ENCODE assay signal across 9 cellular contexts in genomic region chr3:185215873-185216586, GRCh38. TPM values are rescaled to one million over a fixed set of nuclear protein-coding genes. Genes with fewer than 3 reads are reported as not detected.
DNase-seq lines count a peak whose midpoint lies in the region; ATAC-seq and TF ChIP-seq lines count a peak whose summit lies in the region.
"Had no signal": no experiment of that assay in that cellular context is flagged by ENCODE, and none has a peak within 500 bp of the region (broad histone marks: within the 10 kb centered on the region; RNA-seq: fewer than 3 reads in every experiment).

No MANE protein-coding gene starts in this region.

- H3K4me1 ChIP-seq in HUES64 (ENCODE audit: insufficient read depth, low read length): peaks cover 14% of the 10 kb centered on the region

- intact Hi-C loops in CD4-positive, alpha-beta T cell (cut with DNase I, micrococcal nuclease): no loop called here

- H3K4me1 Mint-ChIP-seq in CD4-positive, alpha-beta T cell (ENCODE audit: low read depth): no peaks in the 10 kb centered on the region
- H3K4me1 Mint-ChIP-seq: naive B cell had no signal

- peak; percentile 30 for TF ChIP-seq CTCF in CD4-positive, alpha-beta T cell (IDR thresholded peaks at IDR 0.05)

- no peaks in the 10 kb centered on the region for H3K36me3 Mint-ChIP-seq in CD4-positive, alpha-beta T cell (ENCODE audit: low read depth)
- H3K36me3 Mint-ChIP-seq: naive B cell had no signal

- no peak for ATAC-seq in CD4-positive, alpha-beta T cell (ENCODE audit: poor library complexity)
- ATAC-seq in HG03280 (IDR thresholded peaks at IDR 0.05; ENCODE audit: unreplicated experiment): no peak

- H3K27ac Mint-ChIP-seq in CD4-positive, alpha-beta T cell: no peak overlapping the region
- H3K27ac Mint-ChIP-seq: naive B cell had no signal

- H3K27me3 Mint-ChIP-seq in CD4-positive, alpha-beta T cell: no peaks in the 10 kb centered on the region
- H3K27me3 Mint-ChIP-seq: naive B cell had no signal

- CTCF ChIA-PET in CD4-positive, alpha-beta T cell (lab: Charles Lee): no interaction called here

- H3K27ac ChIP-seq in CD4-positive, alpha-beta T cell (ENCODE audit: low read depth, low read length): no peak overlapping the region
- H3K27ac ChIP-seq in HUES64 (ENCODE audit: low read depth, low read length) (peak overlapping the region; percentile 83; the same call in 1 of the 2 replicates), angular gyrus (ENCODE audit: low read depth, low read length) (peak overlapping the region; percentile 49)

- POLR2A ChIA-PET in CD4-positive, alpha-beta T cell (lab: Charles Lee): no interaction called here

- no peaks in the 10 kb centered on the region for H3K27me3 ChIP-seq in CD4-positive, alpha-beta T cell (ENCODE audit: control insufficient read depth, insufficient read depth, low read length)
- H3K27me3 ChIP-seq in HUES64 (ENCODE audit: insufficient read depth, low read length): no peaks in the 10 kb centered on the region

- DNase-seq in CD4-positive, alpha-beta T cell: no peak
- DNase-seq in left kidney (ENCODE audit: low read depth, low spot score) (peak; percentile 58), islet precursor cell (no peak), NCI-H128 (lab: John Stamatoyannopoulos, UW; ENCODE audit: unreplicated experiment) (no peak), activated T-cell treated with anti-CD3 and anti-CD28 coated beads for 4 hours (no peak)
- DNase-seq: naive B cell had no signal

- no peak overlapping the region for H3K4me3 Mint-ChIP-seq in CD4-positive, alpha-beta T cell
- H3K4me3 Mint-ChIP-seq: naive B cell had no signal

- no peak overlapping the region for H3K9ac ChIP-seq in HUES64 (ENCODE audit: low read depth, low read length)

- no peaks in the 10 kb centered on the region for H3K36me3 ChIP-seq in HUES64 (ENCODE audit: insufficient read depth, low read length)

- peak overlapping the region; percentile 20 for H3K4me3 ChIP-seq in HUES64 (ENCODE audit: low read length)

- 23% methylated on average over 5 of the region's 6 CpGs for WGBS in HUES64

- H3K9me3 ChIP-seq in CD4-positive, alpha-beta T cell (ENCODE audit: control insufficient read depth, low read length): no peaks in the 10 kb centered on the region
- no peaks in the 10 kb centered on the region for H3K9me3 ChIP-seq in HUES64 (ENCODE audit: insufficient read depth, low read depth, low read length)

- no peaks in the 10 kb centered on the region for H3K9me3 Mint-ChIP-seq in CD4-positive, alpha-beta T cell
- H3K9me3 Mint-ChIP-seq: naive B cell had no signal

RNA-seq across cellular contexts. Expression of gene EHHADH, which starts 37.8 kb away (rescaled TPM):
- under 1 TPM; 0.11 to 0.52 TPM for total RNA-seq in CD4-positive, alpha-beta T cell
- 2.1 TPM for polyA plus RNA-seq in HUES64 (2013, experiment 1 of 2)
- polyA plus RNA-seq in HUES64 (2013, experiment 2 of 2): 2.5 TPM
